Comparison of ENCODE assay signal across 19 cellular contexts in genomic region chr6:40965046-40965445, GRCh38.
DNase-seq lines count a peak whose midpoint lies in the region; ATAC-seq and TF ChIP-seq lines count a peak whose summit lies in the region.
"Had no signal": no experiment of that assay in that cellular context is flagged by ENCODE, and none has a peak within 500 bp of the region (broad histone marks: within the 10 kb centered on the region; RNA-seq: fewer than 3 reads in every experiment).

No MANE protein-coding gene starts in this region.

- no peaks in the 10 kb centered on the region for H3K36me3 ChIP-seq in MM.1S (replicated peaks; ENCODE audit: insufficient read depth, low read length)
- H3K36me3 ChIP-seq: BLaER1 treated with 17β-estradiol and CSF1 and Interleukin-3, amounts not matched to agents 10 nM and 100 nM had no signal

- ATAC-seq in HG02840 (IDR thresholded peaks at IDR 0.05; ENCODE audit: low FRiP score, unreplicated experiment) = no peak
- no peak for ATAC-seq in HG03521 (IDR thresholded peaks at IDR 0.05; ENCODE audit: unreplicated experiment)
- ATAC-seq: A549; CD8-positive, alpha-beta T cell had no signal

- no peaks in the 10 kb centered on the region for H3K79me2 ChIP-seq in MM.1S (ENCODE audit: low read length)

- no peaks in the 10 kb centered on the region; the same call in 1 of the 2 replicates for H3K4me1 ChIP-seq in MM.1S (ENCODE audit: low read length)

- H3K9ac ChIP-seq in MM.1S (ENCODE audit: low read length) = no peak overlapping the region
- H3K9ac ChIP-seq: BLaER1 treated with 17β-estradiol and CSF1 and Interleukin-3, amounts not matched to agents 10 nM and 100 nM had no signal

- no peaks in the 10 kb centered on the region for H3F3A ChIP-seq in MM.1S (ENCODE audit: insufficient read depth, low read length)

- DNase-seq in NCI-H82 (lab: John Stamatoyannopoulos, UW) (peak; percentile 18), NCI-H82 treated with DMSO at 0.1 percent for 48 hours (lab: John Stamatoyannopoulos, UW; ENCODE audit: unreplicated experiment) (no peak), M059J (ENCODE audit: low read depth) (peak; percentile 87), astrocyte of the hippocampus (ENCODE audit: low read depth, low spot score) (peak; percentile 46), MM.1S (no peak)
- DNase-seq: Calu3; CD8-positive, alpha-beta T cell; Kasumi-1; NCI-H1092 treated with DMSO at 0.1 percent for 48 hours; NCI-H187; NCI-H345; NCI-H526 treated with DMSO at 0.1 percent for 48 hours; NK-92 treated with Interleukin-12 subunit alpha and Interleukin-12 subunit beta, amount 100 ng/mL, for 24 hours; SHP77 had no signal

- no peak overlapping the region for H2AFZ ChIP-seq in MM.1S (ENCODE audit: low read length)

- H3K27ac ChIP-seq in MM.1S (ENCODE audit: low read length) = no peak overlapping the region
- H3K27ac ChIP-seq: A549; BLaER1 treated with 17β-estradiol and CSF1 and Interleukin-3, amounts not matched to agents 10 nM and 100 nM; SK-N-MC had no signal

- H3K9me3 ChIP-seq in MM.1S (replicated peaks; ENCODE audit: insufficient read depth, low read length) = no peaks in the 10 kb centered on the region
- H3K9me3 ChIP-seq: A549; BLaER1 treated with 17β-estradiol and CSF1 and Interleukin-3, amounts not matched to agents 10 nM and 100 nM had no signal

- no peaks in the 10 kb centered on the region for H3K27me3 ChIP-seq in MM.1S (replicated peaks; ENCODE audit: insufficient read depth, low read length)
- H3K27me3 ChIP-seq: BLaER1 treated with 17β-estradiol and CSF1 and Interleukin-3, amounts not matched to agents 10 nM and 100 nM had no signal

- H3K4me2 ChIP-seq in MM.1S (ENCODE audit: low read depth, low read length) = no peak overlapping the region
- H3K4me2 ChIP-seq: A549; BLaER1 treated with 17β-estradiol and CSF1 and Interleukin-3, amounts not matched to agents 10 nM and 100 nM had no signal

- no peak overlapping the region for H3K4me3 ChIP-seq in MM.1S (ENCODE audit: low read length)
- H3K4me3 ChIP-seq: A549; BLaER1 treated with 17β-estradiol and CSF1 and Interleukin-3, amounts not matched to agents 10 nM and 100 nM; SK-N-MC had no signal

- H4K20me1 ChIP-seq in MM.1S (ENCODE audit: insufficient read depth, low read length) = no peaks in the 10 kb centered on the region
- H4K20me1 ChIP-seq: BLaER1 treated with 17β-estradiol and CSF1 and Interleukin-3, amounts not matched to agents 10 nM and 100 nM had no signal

- TF ChIP-seq CTCF in MM.1S (IDR thresholded peaks at IDR 0.05; ENCODE audit: low read length) = no peak

- no peaks in the 10 kb centered on the region for H3K9me2 ChIP-seq in MM.1S (replicated peaks; ENCODE audit: insufficient read depth, low read length)

Comparison
In these comparisons a context has a peak if more than half of its experiments do, and no peak if none do; other contexts are left out.
1. DNase-seq: peak in NCI-H82 (single experiment), M059J (single experiment) and astrocyte of the hippocampus (single experiment); none in NCI-H82 treated with DMSO at 0.1 percent for 48 hours (single experiment) and MM.1S (single experiment).